ENCODE assay signal across 18 cellular contexts in the genomic region with DNA sequence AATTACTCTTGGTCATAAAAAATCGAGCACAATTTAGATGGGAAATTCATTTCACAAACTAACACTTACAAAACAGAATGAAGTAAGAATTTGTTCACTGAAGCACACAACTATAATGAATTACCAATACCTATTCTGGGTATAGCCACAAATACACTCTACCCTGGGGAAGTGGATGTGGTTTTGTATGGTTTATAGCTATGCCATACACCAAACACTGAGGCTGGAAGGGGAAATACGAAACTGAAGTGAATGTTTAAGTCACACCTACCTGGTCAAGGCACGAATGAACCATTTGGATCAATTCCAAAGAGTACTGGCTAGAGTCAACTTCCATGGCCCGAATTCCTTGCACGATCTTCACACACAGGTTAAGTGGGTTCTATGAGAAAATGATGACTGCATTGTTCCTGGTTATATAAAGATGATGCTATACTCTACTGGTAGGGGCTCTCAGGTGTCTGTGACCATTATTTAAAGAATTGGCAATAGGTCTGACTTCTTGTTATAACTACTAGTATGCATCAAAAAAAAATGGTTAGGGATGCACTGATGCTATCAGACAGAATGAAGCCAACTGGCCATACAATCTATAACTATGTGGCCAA.
"Had no signal": no experiment of that assay in that cellular context is flagged by ENCODE, and none has a peak within 500 bp of the region (broad histone marks: within the 10 kb centered on the region; RNA-seq: fewer than 3 reads in every experiment).

No MANE protein-coding gene starts in this region.

- H3K4me2 ChIP-seq: SK-N-SH had no signal

- ATAC-seq: body of pancreas, gastrocnemius medialis, sciatic nerve had no signal

- H3K4me1 ChIP-seq: body of pancreas, gastrocnemius medialis, left ventricle myocardium inferior, suprapubic skin had no signal

- H3K9ac ChIP-seq: SK-N-SH had no signal

- H3K9me3 Mint-ChIP-seq: activated B cell treated with CpG ODN at 0.5 μM for 24 hours, memory B cell, type B pancreatic cell had no signal

- H3K27ac Mint-ChIP-seq: activated B cell treated with CpG ODN at 0.5 μM for 24 hours, type B pancreatic cell had no signal

- H3K27me3 ChIP-seq: body of pancreas, gastrocnemius medialis, spleen, suprapubic skin had no signal

- H3K9me3 ChIP-seq: body of pancreas, gastrocnemius medialis, left ventricle myocardium inferior, SK-N-SH, spleen, suprapubic skin had no signal

- DNase-seq: activated B cell treated with CpG ODN at 0.5 μM for 24 hours; activated gamma-delta T cell treated with Interleukin-2 at 50 U/mL for 16 hours; activated T-cell treated with anti-CD3 and anti-CD28 coated beads, Interleukin-2, amount 50 U/mL, for 1 hour; amniotic stem cell; body of pancreas; effector memory CD4-positive, alpha-beta T cell; gastrocnemius medialis; kidney; left ventricle myocardium inferior; SK-N-SH; spleen; stimulated activated CD4-positive, alpha-beta T cell treated with anti-CD3 and anti-CD28 coated beads, Interleukin-2, amount 100 ng/mL, for 24 hours; stimulated activated naive CD4-positive, alpha-beta T cell had no signal

- H3K4me3 Mint-ChIP-seq: activated B cell treated with CpG ODN at 0.5 μM for 24 hours, memory B cell, type B pancreatic cell had no signal

- H3K4me1 Mint-ChIP-seq: activated B cell treated with CpG ODN at 0.5 μM for 24 hours, memory B cell had no signal

- H3K27me3 Mint-ChIP-seq: activated B cell treated with CpG ODN at 0.5 μM for 24 hours, memory B cell, type B pancreatic cell had no signal

- H3K4me3 ChIP-seq: body of pancreas, gastrocnemius medialis, left ventricle myocardium inferior, spleen, suprapubic skin had no signal

- H3K27ac ChIP-seq: body of pancreas, epithelial cell of prostate, gastrocnemius medialis, left ventricle myocardium inferior, spleen, suprapubic skin had no signal
